13 cellular contexts compared by ENCODE assay signal in genomic region chr3:86794336-86795065, GRCh38.
DNase-seq lines count a peak whose midpoint lies in the region; FAIRE-seq and TF ChIP-seq lines count a peak whose summit lies in the region.
"Had no signal": no experiment of that assay in that cellular context is flagged by ENCODE, and none has a peak within 500 bp of the region (broad histone marks: within the 10 kb centered on the region; RNA-seq: fewer than 3 reads in every experiment).

No MANE protein-coding gene starts in this region.

- peak; percentile 11 for FAIRE-seq in H54 (lab: Jason Lieb, UNC)

- intact Hi-C loops in head of caudate nucleus (cut with DNase I): no loop called here

- TF ChIP-seq POLR2A in H54 (IDR thresholded peaks at IDR 0.05; ENCODE audit: low read depth, low read length): no peak

- DNase-seq in H54 (ENCODE audit: insufficient read length, low spot score) (no peak), astrocyte of the hippocampus (ENCODE audit: low read depth, low spot score) (peak; percentile 41), kidney glomerular epithelial cell (lab: John Stamatoyannopoulos, UW) (peak; percentile 41), NCI-H748 (lab: John Stamatoyannopoulos, UW; ENCODE audit: unreplicated experiment) (no peak), NCI-H1417 (lab: John Stamatoyannopoulos, UW) (no peak), head of caudate nucleus (no peak), C1 segment of cervical spinal cord (lab: John Stamatoyannopoulos, UW) (no peak)
- DNase-seq: activated effector memory CD4-positive, alpha-beta T cell treated with anti-CD3 and anti-CD28 coated beads, Interleukin-2, amount 50 U/mL, for 16 hours; effector memory CD4-positive, alpha-beta T cell; left cardiac atrium; stimulated activated naive B cell treated with anti-CD40 and anti-IgM and Interleukin-4, amounts not matched to agents 10 μg/mL and 1 μg/mL and 100 μg/mL, for 72 hours had no signal

- H3K4me3 ChIP-seq in skin epidermis: no peak overlapping the region

- H3K27ac ChIP-seq in skin epidermis: peak overlapping the region in 16 of 21 experiments; percentile 5 to 83 (median 54)
- H3K27ac ChIP-seq: RWPE1 had no signal

Comparison
In these comparisons a context has a peak if more than half of its experiments do, and no peak if none do; other contexts are left out.
1. DNase-seq: peak in astrocyte of the hippocampus (single experiment) and kidney glomerular epithelial cell (single experiment); none in H54 (single experiment), NCI-H748 (single experiment), NCI-H1417 (0 of 3), head of caudate nucleus (0 of 42) and C1 segment of cervical spinal cord (0 of 14).